8 cellular contexts compared by ENCODE assay signal in the genomic region with DNA sequence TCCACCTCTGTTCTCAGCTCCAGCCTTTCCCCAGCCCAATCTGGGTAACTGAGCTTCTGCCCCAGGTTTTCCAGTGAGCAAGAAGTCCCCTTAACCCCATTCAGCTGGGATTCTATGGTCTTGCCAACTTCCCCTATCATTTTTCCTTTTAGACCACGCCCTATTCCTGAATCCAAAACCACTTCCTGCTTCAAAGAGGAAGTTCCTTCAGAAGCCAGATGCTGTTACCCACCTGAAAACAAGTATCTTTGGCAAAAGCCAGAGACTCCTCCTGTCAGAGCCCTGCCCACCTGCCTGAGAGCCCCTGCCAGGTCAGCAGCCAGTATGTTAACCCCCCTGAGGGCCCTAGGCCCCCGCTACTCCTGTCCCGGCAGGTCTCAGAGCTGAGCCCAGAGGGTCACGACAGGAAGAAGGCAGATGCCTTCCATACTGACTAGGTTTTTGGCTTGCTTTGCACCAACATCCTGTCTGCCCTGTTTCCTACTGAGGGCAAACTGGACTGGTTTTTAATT.
A peak's percentile ranks its signal among the peaks of the same experiment; 100 is the strongest.
DNase-seq lines count a peak whose midpoint lies in the region; ATAC-seq and TF ChIP-seq lines count a peak whose summit lies in the region.

No MANE protein-coding gene starts in this region.

- no peaks in the 10 kb centered on the region for H3K36me3 ChIP-seq in OCI-LY3 (replicated peaks; ENCODE audit: low read depth, low read length)

- no peaks in the 10 kb centered on the region for H3K27me3 Mint-ChIP-seq in effector memory CD8-positive, alpha-beta T cell

- H3K4me1 ChIP-seq in OCI-LY3 (ENCODE audit: low read length), result peaks cover 19% of the 10 kb centered on the region

- H3K4me3 Mint-ChIP-seq in effector memory CD8-positive, alpha-beta T cell, result peak overlapping the region; percentile 66 to 74

- H3K36me3 Mint-ChIP-seq in effector memory CD8-positive, alpha-beta T cell (ENCODE audit: insufficient read depth), result peaks cover 7% of the 10 kb centered on the region

- no peak for TF ChIP-seq CTCF in OCI-LY3 (IDR thresholded peaks at IDR 0.05; ENCODE audit: low read depth, low read length)

- no peaks in the 10 kb centered on the region for H3K79me2 ChIP-seq in OCI-LY3 (ENCODE audit: low read length)

- no peak for ATAC-seq in effector memory CD8-positive, alpha-beta T cell (replicated peaks)
- no peak for ATAC-seq in HG02884 (IDR thresholded peaks at IDR 0.05; ENCODE audit: unreplicated experiment)

- DNase-seq in DMS53 (lab: John Stamatoyannopoulos, UW) (peak; percentile 36), DMS53 treated with DMSO at 0.1 percent for 48 hours (lab: John Stamatoyannopoulos, UW; ENCODE audit: unreplicated experiment) (no peak), NCI-H1092 treated with DMSO at 0.1 percent for 48 hours (lab: John Stamatoyannopoulos, UW) (no peak)
- DNase-seq in effector memory CD8-positive, alpha-beta T cell, result no peak
- DNase-seq in stimulated activated CD4-positive, alpha-beta T cell treated with anti-CD3 and anti-CD28 coated beads, Interleukin-2, amount 100 ng/mL, for 48 hours, result no peak

- H3K9me3 ChIP-seq in OCI-LY3 (ENCODE audit: insufficient read depth, low read length), result no peaks in the 10 kb centered on the region

- H3K27ac ChIP-seq in OCI-LY3 (ENCODE audit: low read length), result no peak overlapping the region
- H3K27ac ChIP-seq in skin epidermis, result peak overlapping the region in 19 of 21 experiments; percentile 26 to 94 (median 81)

- H3K27ac Mint-ChIP-seq in effector memory CD8-positive, alpha-beta T cell, result peak overlapping the region; percentile 70 to 92

- peaks cover 59 to 63% of the 10 kb centered on the region in 2 donors for H3K4me1 Mint-ChIP-seq in effector memory CD8-positive, alpha-beta T cell (ENCODE audit: low read depth in 2 of 2)

- no peaks in the 10 kb centered on the region for H4K20me1 ChIP-seq in OCI-LY3 (ENCODE audit: insufficient read depth, low read length)

- peak overlapping the region; percentile 58 for H3K4me2 ChIP-seq in OCI-LY3 (ENCODE audit: low read length)

- H3K9ac ChIP-seq in OCI-LY3 (ENCODE audit: low read length), result peak overlapping the region; percentile 36; the same call in 1 of the 2 replicates

- no peaks in the 10 kb centered on the region for H3K27me3 ChIP-seq in OCI-LY3 (ENCODE audit: low read depth, low read length)

- no peaks in the 10 kb centered on the region for H3K9me3 Mint-ChIP-seq in effector memory CD8-positive, alpha-beta T cell

- no peak overlapping the region for H3K4me3 ChIP-seq in OCI-LY3 (ENCODE audit: low read length)
- no peak overlapping the region for H3K4me3 ChIP-seq in skin epidermis

- H2AFZ ChIP-seq in OCI-LY3 (ENCODE audit: low read depth, low read length), result peak overlapping the region; percentile 79; the same call in 1 of the 2 replicates
